18 cellular contexts compared by ENCODE assay signal in the genomic region with DNA sequence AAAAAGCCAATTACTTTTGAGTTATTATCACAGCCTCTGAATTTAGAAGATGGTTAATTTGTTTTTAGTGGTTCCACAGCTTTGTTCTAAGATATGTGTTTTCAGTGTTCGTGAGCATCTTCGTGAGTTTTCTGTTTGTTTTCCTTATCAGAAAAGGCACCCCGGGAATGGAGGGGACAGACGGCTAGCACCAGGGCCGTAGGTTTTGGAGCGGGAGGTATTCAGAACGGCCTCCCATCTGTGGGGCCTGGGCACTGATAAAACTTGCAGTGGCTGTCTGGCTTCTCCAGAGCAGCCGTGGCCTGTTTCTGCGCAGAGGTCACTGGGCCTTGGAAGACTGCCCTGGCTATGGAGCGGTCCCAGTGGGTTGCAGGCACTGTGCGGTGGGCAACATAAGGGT.
A peak's percentile ranks its signal among the peaks of the same experiment; 100 is the strongest.
DNase-seq lines count a peak whose midpoint lies in the region; ATAC-seq and TF ChIP-seq lines count a peak whose summit lies in the region.
"Had no signal": no experiment of that assay in that cellular context is flagged by ENCODE, and none has a peak within 500 bp of the region (broad histone marks: within the 10 kb centered on the region; RNA-seq: fewer than 3 reads in every experiment).

No MANE protein-coding gene starts in this region.

- H2BK120ac ChIP-seq in neuronal stem cell (ENCODE audit: low read depth, low read length), result no peak overlapping the region

- no peak overlapping the region for H4K8ac ChIP-seq in neuronal stem cell (ENCODE audit: low read depth, low read length)

- H3K27me3 ChIP-seq in neuronal stem cell (ENCODE audit: control insufficient read depth in 3 of 3, insufficient read depth in 3 of 3, low read depth in 1 of 3, low read length in 3 of 3), result no peaks in the 10 kb centered on the region
- no peaks in the 10 kb centered on the region for H3K27me3 ChIP-seq in spleen (replicated peaks in 1 of 7)
- no peaks in the 10 kb centered on the region for H3K27me3 ChIP-seq in gastroesophageal sphincter
- H3K27me3 ChIP-seq: left lung had no signal

- no peak overlapping the region for H2BK12ac ChIP-seq in neuronal stem cell (ENCODE audit: low read length)

- ATAC-seq in SK-N-SH treated with all-trans-retinoic acid at 6 μM for 48 hours (peak; percentile 40; the same call in 2 of the 3 replicates), gastroesophageal sphincter (no peak), GM19328 (IDR thresholded peaks at IDR 0.05; ENCODE audit: unreplicated experiment) (no peak)

- TF ChIP-seq POLR2A in spleen (IDR thresholded peaks at IDR 0.05) (no peak), gastroesophageal sphincter (IDR thresholded peaks at IDR 0.05) (no peak)

- no peak overlapping the region for H2AFZ ChIP-seq in neuronal stem cell (ENCODE audit: low read length)

- H2BK5ac ChIP-seq in neuronal stem cell (ENCODE audit: low read length), result no peak overlapping the region

- H3K23ac ChIP-seq in neuronal stem cell (ENCODE audit: low read depth, low read length, poor library complexity), result peak overlapping the region; percentile 69

- peaks cover 12% of the 10 kb centered on the region for H3K9me3 Mint-ChIP-seq in glutamatergic neuron (ENCODE audit: unreplicated experiment)
- H3K9me3 Mint-ChIP-seq: activated B cell treated with CpG ODN at 0.5 μM for 24 hours; activated naive CD4-positive, alpha-beta T cell treated with anti-CD3 and anti-CD28 coated beads for 36 hours had no signal

- H3K36me3 Mint-ChIP-seq in glutamatergic neuron (ENCODE audit: unreplicated experiment), result no peaks in the 10 kb centered on the region

- no peak overlapping the region for H3K4me2 ChIP-seq in neuronal stem cell (ENCODE audit: insufficient read depth, low read length, poor library complexity, severe bottlenecking)

- H3K4me3 ChIP-seq in neuronal stem cell (ENCODE audit: low read length in 2 of 2) (no peak overlapping the region), spleen (no peak overlapping the region), gastroesophageal sphincter (no peak overlapping the region)
- H3K4me3 ChIP-seq: left lung had no signal

- DNase-seq in glutamatergic neuron (peak; percentile 36), neuronal stem cell (ENCODE audit: low spot score) (no peak), spleen (no peak), DMS114 treated with DMSO at 0.1 percent for 48 hours (lab: John Stamatoyannopoulos, UW; ENCODE audit: unreplicated experiment) (no peak)
- DNase-seq: activated B cell treated with CpG ODN at 0.5 μM for 24 hours; activated naive CD4-positive, alpha-beta T cell treated with anti-CD3 and anti-CD28 coated beads for 36 hours; central memory CD4-positive, alpha-beta T cell; DMS 273 treated with DMSO at 0.1 percent for 48 hours; hippocampal formation; NCI-H1105; NCI-H345; OCI-M1 had no signal

- H3K14ac ChIP-seq in neuronal stem cell (ENCODE audit: low read length), result no peak overlapping the region

- H3K4me1 ChIP-seq in neuronal stem cell (ENCODE audit: control insufficient read depth in 2 of 2, insufficient read depth in 1 of 2, low read depth in 1 of 2, low read length in 2 of 2) (peaks cover 8 to 10% of the 10 kb centered on the region in 2 donors), spleen (peaks cover 22 to 86% (median 59%) of the 10 kb centered on the region in 6 donors), gastroesophageal sphincter (peaks cover 0 to 50% (median 4%) of the 10 kb centered on the region in 3 donors)

- TF ChIP-seq CTCF in C4-2B (conservative IDR thresholded peaks at IDR 0.05), result no peak
- no peak for TF ChIP-seq CTCF in glutamatergic neuron (IDR thresholded peaks at IDR 0.05; ENCODE audit: partially characterized antibody, unreplicated experiment)
- TF ChIP-seq CTCF in spleen (IDR thresholded peaks at IDR 0.05 in 8 of 11, conservative IDR thresholded peaks at IDR 0.05 in 3 of 11), result no peak
- no peak for TF ChIP-seq CTCF in gastroesophageal sphincter (IDR thresholded peaks at IDR 0.05)

- H3K36me3 ChIP-seq in neuronal stem cell (replicated peaks in 1 of 2; ENCODE audit: control insufficient read depth in 2 of 2, insufficient read depth in 2 of 2, low read length in 2 of 2) (no peaks in the 10 kb centered on the region), spleen (peaks cover 0 to 7% (median 0%) of the 10 kb centered on the region in 6 donors), gastroesophageal sphincter (no peaks in the 10 kb centered on the region)
- H3K36me3 ChIP-seq: left lung had no signal

- H3K27ac ChIP-seq in C4-2B, result peak overlapping the region; percentile 19
- no peak overlapping the region for H3K27ac ChIP-seq in neuronal stem cell (replicated peaks; ENCODE audit: low read length)
- no peak overlapping the region for H3K27ac ChIP-seq in spleen
- no peak overlapping the region for H3K27ac ChIP-seq in gastroesophageal sphincter
- H3K27ac ChIP-seq: epithelial cell of prostate, left lung had no signal

- H3K27ac Mint-ChIP-seq in glutamatergic neuron (ENCODE audit: unreplicated experiment), result peak overlapping the region; percentile 16
- H3K27ac Mint-ChIP-seq: activated B cell treated with CpG ODN at 0.5 μM for 24 hours; activated naive CD4-positive, alpha-beta T cell treated with anti-CD3 and anti-CD28 coated beads for 36 hours had no signal

- WGBS in neuronal stem cell (ENCODE audit: extremely low coverage in 2 of 2, insufficient read length in 2 of 2, insufficient replicate concordance in 1 of 2), 2 donors, result no CpG with 5 or more reads among the region's 11 CpGs
- 79 to 89% (median 85%) methylated on average over 11 of the region's 11 CpGs for WGBS in spleen, 5 donors
- 18 to 69% methylated on average over 6 to 7 of the region's 11 CpGs for WGBS in gastroesophageal sphincter (ENCODE audit: low coverage in 1 of 2), 2 donors

- peak overlapping the region; percentile 44 for H3K18ac ChIP-seq in neuronal stem cell (ENCODE audit: low read length)

- peaks cover 8% of the 10 kb centered on the region for H3K79me1 ChIP-seq in neuronal stem cell (ENCODE audit: low read depth, low read length)

- peaks cover 6% of the 10 kb centered on the region for H3K27me3 Mint-ChIP-seq in glutamatergic neuron (ENCODE audit: unreplicated experiment)
- H3K27me3 Mint-ChIP-seq: activated B cell treated with CpG ODN at 0.5 μM for 24 hours had no signal

- H3K9me3 ChIP-seq in neuronal stem cell (replicated peaks in 1 of 2; ENCODE audit: control insufficient read depth in 2 of 2, insufficient read depth in 1 of 2, low read depth in 1 of 2, low read length in 2 of 2), result no peaks in the 10 kb centered on the region
- no peaks in the 10 kb centered on the region for H3K9me3 ChIP-seq in spleen
- H3K9me3 ChIP-seq in gastroesophageal sphincter, result no peaks in the 10 kb centered on the region
- H3K9me3 ChIP-seq: left lung had no signal

- peak overlapping the region; percentile 1 for H3K4me3 Mint-ChIP-seq in glutamatergic neuron (ENCODE audit: unreplicated experiment)
- H3K4me3 Mint-ChIP-seq: activated B cell treated with CpG ODN at 0.5 μM for 24 hours; activated naive CD4-positive, alpha-beta T cell treated with anti-CD3 and anti-CD28 coated beads for 36 hours had no signal

- TF ChIP-seq EP300 in gastroesophageal sphincter (IDR thresholded peaks at IDR 0.05), result no peak

- intact Hi-C loops in spleen (cut with DNase I; ENCODE audit: low total_unique reads), result no loop called here

- H3K4me1 Mint-ChIP-seq in glutamatergic neuron (ENCODE audit: low read depth, unreplicated experiment), result peaks cover 38% of the 10 kb centered on the region

- H3K4ac ChIP-seq in neuronal stem cell (ENCODE audit: low read length), result no peak overlapping the region

- H3K9ac ChIP-seq in neuronal stem cell (ENCODE audit: low read depth, low read length, poor library complexity), result no peak overlapping the region

- no peak overlapping the region for H2AK5ac ChIP-seq in neuronal stem cell (ENCODE audit: low read depth, low read length)

- H4K91ac ChIP-seq in neuronal stem cell (ENCODE audit: low read depth, low read length, poor library complexity), result no peak overlapping the region

- no peak overlapping the region for H2BK15ac ChIP-seq in neuronal stem cell (ENCODE audit: low read length)

TF ChIP-seq in SK-N-SH treated with all-trans-retinoic acid at 6 μM for 48 hours, 23 proteins besides CTCF, POLR2A, EP300 and RAD21 (continues in another document):
- no peak for TF ChIP-seq ZC3H10 (CRISPR knock-in tag; IDR thresholded peaks at IDR 0.05)
- TF ChIP-seq BACH2 (CRISPR knock-in tag; IDR thresholded peaks at IDR 0.05; ENCODE audit: borderline replicate concordance), result no peak
- no peak for TF ChIP-seq ZFP30 (CRISPR knock-in tag; IDR thresholded peaks at IDR 0.05)
- TF ChIP-seq ISL1 (CRISPR knock-in tag; IDR thresholded peaks at IDR 0.05), result no peak
- TF ChIP-seq, protein P1, sequence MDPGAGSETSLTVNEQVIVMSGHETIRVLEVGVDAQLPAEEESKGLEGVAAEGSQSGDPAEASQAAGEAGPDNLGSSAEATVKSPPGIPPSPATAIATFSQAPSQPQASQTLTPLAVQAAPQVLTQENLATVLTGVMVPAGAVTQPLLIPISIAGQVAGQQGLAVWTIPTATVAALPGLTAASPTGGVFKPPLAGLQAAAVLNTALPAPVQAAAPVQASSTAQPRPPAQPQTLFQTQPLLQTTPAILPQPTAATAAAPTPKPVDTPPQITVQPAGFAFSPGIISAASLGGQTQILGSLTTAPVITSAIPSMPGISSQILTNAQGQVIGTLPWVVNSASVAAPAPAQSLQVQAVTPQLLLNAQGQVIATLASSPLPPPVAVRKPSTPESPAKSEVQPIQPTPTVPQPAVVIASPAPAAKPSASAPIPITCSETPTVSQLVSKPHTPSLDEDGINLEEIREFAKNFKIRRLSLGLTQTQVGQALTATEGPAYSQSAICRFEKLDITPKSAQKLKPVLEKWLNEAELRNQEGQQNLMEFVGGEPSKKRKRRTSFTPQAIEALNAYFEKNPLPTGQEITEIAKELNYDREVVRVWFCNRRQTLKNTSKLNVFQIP (CRISPR knock-in tag; IDR thresholded peaks at IDR 0.05; ENCODE audit: borderline replicate concordance, low read depth), result no peak
- TF ChIP-seq, protein P2, sequence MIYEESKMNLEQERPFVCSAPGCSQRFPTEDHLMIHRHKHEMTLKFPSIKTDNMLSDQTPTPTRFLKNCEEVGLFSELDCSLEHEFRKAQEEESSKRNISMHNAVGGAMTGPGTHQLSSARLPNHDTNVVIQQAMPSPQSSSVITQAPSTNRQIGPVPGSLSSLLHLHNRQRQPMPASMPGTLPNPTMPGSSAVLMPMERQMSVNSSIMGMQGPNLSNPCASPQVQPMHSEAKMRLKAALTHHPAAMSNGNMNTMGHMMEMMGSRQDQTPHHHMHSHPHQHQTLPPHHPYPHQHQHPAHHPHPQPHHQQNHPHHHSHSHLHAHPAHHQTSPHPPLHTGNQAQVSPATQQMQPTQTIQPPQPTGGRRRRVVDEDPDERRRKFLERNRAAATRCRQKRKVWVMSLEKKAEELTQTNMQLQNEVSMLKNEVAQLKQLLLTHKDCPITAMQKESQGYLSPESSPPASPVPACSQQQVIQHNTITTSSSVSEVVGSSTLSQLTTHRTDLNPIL (CRISPR knock-in tag; IDR thresholded peaks at IDR 0.05; ENCODE audit: low read depth), result no peak
- no peak for TF ChIP-seq PPARA (CRISPR knock-in tag; IDR thresholded peaks at IDR 0.05; ENCODE audit: borderline replicate concordance)
- TF ChIP-seq SNAI2 (CRISPR knock-in tag; IDR thresholded peaks at IDR 0.05), result no peak
- TF ChIP-seq ZNF8 (CRISPR knock-in tag; IDR thresholded peaks at IDR 0.05), result no peak
